Comparison of ENCODE assay signal across 8 cellular contexts in genomic region chr11:65859812-65860277, GRCh38. TPM values are rescaled to one million over a fixed set of nuclear protein-coding genes. Genes with fewer than 3 reads are reported as not detected.
DNase-seq lines count a peak whose midpoint lies in the region; TF ChIP-seq lines count a peak whose summit lies in the region.

No MANE protein-coding gene starts in this region.

- BruUV-seq in mammary epithelial cell (replicated peaks; lab: Mats Ljungman, UMichigan) = no TSS peak

- no peaks in the 10 kb centered on the region for H3K9me3 ChIP-seq in MG63
- no peaks in the 10 kb centered on the region for H3K9me3 ChIP-seq in mammary epithelial cell (replicated peaks; ENCODE audit: insufficient read depth, low read length)
- H3K9me3 ChIP-seq in mucosa of stomach (ENCODE audit: control insufficient read depth, low read length) = no peaks in the 10 kb centered on the region

- H3K4me3 ChIP-seq in MG63 (peak overlapping the region; percentile 90), mammary epithelial cell (replicated peaks in 1 of 3; ENCODE audit: insufficient read depth in 1 of 3, low read depth in 2 of 3, low read length in 3 of 3) (peak overlapping the region; percentile 76 to 97 (median 84)), mucosa of stomach (ENCODE audit: low read length) (peak overlapping the region; percentile 74)

- H3K9ac ChIP-seq in mammary epithelial cell (ENCODE audit: insufficient read depth, low read length) (peak overlapping the region; percentile 53), mucosa of stomach (ENCODE audit: low read length) (peak overlapping the region; percentile 86)

- CTCF ChIA-PET in mammary epithelial cell (lab: Charles Lee; ENCODE audit: low non-redundant PET) = interaction anchor here (0.6 to 1.3 kb wide), 10 partner anchors 13 to 190 kb away, joined by 4 to 25 read pairs (median 6); partner anchors contain the start of genes FIBP and RNASEH2C

- H3K79me2 ChIP-seq in mammary epithelial cell (ENCODE audit: insufficient read depth, low read length) = peaks cover 75% of the 10 kb centered on the region

- dilution Hi-C loops in mammary epithelial cell (cut with HindIII; ENCODE audit: low sequenced_read_pairs) = loop anchor here (5.0 kb wide), 3 partner anchors 33 to 228 kb away; no protein-coding TSS in a partner anchor

- H4K20me1 ChIP-seq in mammary epithelial cell (ENCODE audit: insufficient read depth, low read length) = peaks cover 16% of the 10 kb centered on the region

- TF ChIP-seq CTCF in mammary epithelial cell (conservative IDR thresholded peaks at IDR 0.05 in 1 of 2, IDR thresholded peaks at IDR 0.05 in 1 of 2; ENCODE audit: extremely low read depth in 1 of 2, insufficient read depth in 1 of 2, low read depth in 1 of 2, low read length in 2 of 2) = no peak

- in situ Hi-C loops in mammary epithelial cell (cut with MboI; ENCODE audit: low sequenced_read_pairs in 2 of 2) = no loop called here

- peak overlapping the region; percentile 94 for H3K4me2 ChIP-seq in mammary epithelial cell (ENCODE audit: insufficient read depth, low read depth, low read length)

- H3K27ac ChIP-seq in mammary epithelial cell (ENCODE audit: insufficient read depth, low read depth, low read length) = peak overlapping the region; percentile 70

- H3K27me3 ChIP-seq in MG63 (no peaks in the 10 kb centered on the region), mammary epithelial cell (ENCODE audit: insufficient read depth, low read length) (no peaks in the 10 kb centered on the region), mucosa of stomach (ENCODE audit: control insufficient read depth, insufficient read depth, low read length) (no peaks in the 10 kb centered on the region)

- DNase-seq in DMS114 treated with DMSO at 0.1 percent for 48 hours (lab: John Stamatoyannopoulos, UW; ENCODE audit: unreplicated experiment) (peak; percentile 61), MG63 (no peak), mammary epithelial cell (no peak), D341Med (ENCODE audit: low spot score) (no peak), NCI-H128 (lab: John Stamatoyannopoulos, UW; ENCODE audit: unreplicated experiment) (no peak), NCI-H748 (lab: John Stamatoyannopoulos, UW; ENCODE audit: unreplicated experiment) (no peak)
- DNase-seq in stimulated activated CD4-positive, alpha-beta T cell treated with anti-CD3 and anti-CD28 coated beads, Interleukin-4, amount 100 ng/mL, for 1 hour = no peak

- intact Hi-C loops in mammary epithelial cell (cut with micrococcal nuclease) = loop anchor here (1.0 to 2.0 kb wide), 4 partner anchors 9 to 101 kb away; partner anchors contain the start of genes FIBP and SART1

- H3K4me1 ChIP-seq in mammary epithelial cell (ENCODE audit: insufficient read depth, low read length) (peaks cover 35% of the 10 kb centered on the region), mucosa of stomach (ENCODE audit: control insufficient read depth, insufficient read depth, low read length) (peaks cover 37% of the 10 kb centered on the region)

- WGBS in mammary epithelial cell (ENCODE audit: low coverage, missing lambda C conversion rate) = 3% methylated on average over 13 of the region's 16 CpGs

- peak overlapping the region; percentile 73 for H2AFZ ChIP-seq in mammary epithelial cell (ENCODE audit: low read depth, low read length)

- H3K36me3 ChIP-seq in MG63 (peaks cover 64% of the 10 kb centered on the region), mammary epithelial cell (ENCODE audit: insufficient read depth, low read length) (peaks cover 22% of the 10 kb centered on the region), mucosa of stomach (ENCODE audit: control insufficient read depth, insufficient read depth, low read length) (peaks cover 30% of the 10 kb centered on the region)

RNA-seq across cellular contexts. Expression of gene MUS81, which starts 0.4 kb away (rescaled TPM):
- 25.3 and 45.3 TPM in 2 replicates for total RNA-seq in MG63 (2014; rRNA removed; shearing (Covaris generic); ENCODE audit: low replicate concordance)
- 10 to 100 TPM; 53.8 to 72.7 TPM for total RNA-seq in mammary epithelial cell
- 28.1 TPM for polyA plus RNA-seq in mammary epithelial cell
- 34.7 TPM for polyA minus RNA-seq in mammary epithelial cell

RNA-seq across cellular contexts. Expression of gene CFL1, which starts 1.9 kb away (rescaled TPM):
- 1,413 and 1,905 TPM in 2 replicates for total RNA-seq in MG63 (2014; rRNA removed; shearing (Covaris generic); ENCODE audit: low replicate concordance)
- total RNA-seq in mammary epithelial cell = 1,000 to 10,000 TPM in 1 of 2 donors, 100 to 1,000 TPM in 1; 768 to 1,348 TPM
- 1,980 TPM for polyA plus RNA-seq in mammary epithelial cell
- polyA minus RNA-seq in mammary epithelial cell = 2,514 TPM

RNA-seq across cellular contexts. Expression of gene EFEMP2, which starts 12.8 kb away (rescaled TPM):
- 29.0 and 43.2 TPM in 2 replicates for total RNA-seq in MG63 (2014; rRNA removed; shearing (Covaris generic); ENCODE audit: low replicate concordance)
- total RNA-seq in mammary epithelial cell = 10 to 100 TPM in 1 of 2 donors, 1 to 10 TPM in 1; 7.5 to 10.7 TPM
- 2.4 TPM for polyA plus RNA-seq in mammary epithelial cell
- not detected for polyA minus RNA-seq in mammary epithelial cell

RNA-seq across cellular contexts. Expression of gene CTSW, which starts 19.8 kb away (rescaled TPM):
- total RNA-seq in MG63 (2014; rRNA removed; shearing (Covaris generic); ENCODE audit: low replicate concordance) = not detected in 2 replicates
- not detected for total RNA-seq in mammary epithelial cell
- 0.11 TPM for polyA plus RNA-seq in mammary epithelial cell
- not detected for polyA minus RNA-seq in mammary epithelial cell

RNA-seq across cellular contexts. Expression of gene SNX32, which starts 26.1 kb away (rescaled TPM):
- 0.43 TPM in 1 of 2 replicates, not detected in the other for total RNA-seq in MG63 (2014; rRNA removed; shearing (Covaris generic); ENCODE audit: low replicate concordance)
- 1 to 10 TPM in 1 of 2 donors, under 1 TPM in 1; 0.85 to 1.5 TPM for total RNA-seq in mammary epithelial cell
- 0.15 TPM for polyA plus RNA-seq in mammary epithelial cell
- polyA minus RNA-seq in mammary epithelial cell = not detected
